9 cellular contexts compared by ENCODE assay signal in genomic region chr1:40769815-40770214, GRCh38. TPM values are rescaled to one million over a fixed set of nuclear protein-coding genes. Genes with fewer than 3 reads are reported as not detected.
DNase-seq lines count a peak whose midpoint lies in the region; ATAC-seq and TF ChIP-seq lines count a peak whose summit lies in the region.
"Had no signal": no experiment of that assay in that cellular context is flagged by ENCODE, and none has a peak within 500 bp of the region (broad histone marks: within the 10 kb centered on the region; RNA-seq: fewer than 3 reads in every experiment).

No MANE protein-coding gene starts in this region.

- no peaks in the 10 kb centered on the region for H3K27me3 Mint-ChIP-seq in memory B cell
- no peaks in the 10 kb centered on the region for H3K27me3 Mint-ChIP-seq in activated T-cell treated with anti-CD3 and anti-CD28 coated beads, Interleukin-2, amount 50 U/mL, for 72 hours (ENCODE audit: low read depth)

- ATAC-seq in memory B cell (ENCODE audit: low read depth) (no peak), esophagus mucosa (no peak)
- ATAC-seq in activated T-cell treated with anti-CD3 and anti-CD28 coated beads, Interleukin-2, amount 50 U/mL, for 72 hours (replicated peaks in 1 of 2) = no peak

- in situ Hi-C loops in astrocyte of the spinal cord (cut with HindIII; ENCODE audit: low sequenced_read_pairs) = no loop called here

- DNase-seq in ELR (ENCODE audit: low read depth) (peak; percentile 21), astrocyte of the spinal cord (ENCODE audit: low read depth, low spot score) (no peak), memory B cell (ENCODE audit: low spot score in 2 of 2) (no peak), kidney tubule cell (ENCODE audit: low spot score) (no peak)
- no peak for DNase-seq in activated T-cell treated with anti-CD3 and anti-CD28 coated beads, Interleukin-2, amount 50 U/mL, for 72 hours
- DNase-seq: cerebellar nuclear complex, NCI-H1417 treated with DMSO at 0.1 percent for 48 hours had no signal

- no peak overlapping the region for H3K4me3 ChIP-seq in astrocyte of the spinal cord (ENCODE audit: low read depth, low read length)

- peaks cover 5% of the 10 kb centered on the region for H3K4me1 Mint-ChIP-seq in memory B cell
- H3K4me1 Mint-ChIP-seq in activated T-cell treated with anti-CD3 and anti-CD28 coated beads, Interleukin-2, amount 50 U/mL, for 72 hours (ENCODE audit: low read depth) = peaks cover 5% of the 10 kb centered on the region

- H3K27ac Mint-ChIP-seq in memory B cell = peak overlapping the region; percentile 75
- no peak overlapping the region for H3K27ac Mint-ChIP-seq in activated T-cell treated with anti-CD3 and anti-CD28 coated beads, Interleukin-2, amount 50 U/mL, for 72 hours

- no peak overlapping the region for H3K4me3 Mint-ChIP-seq in memory B cell
- no peak overlapping the region for H3K4me3 Mint-ChIP-seq in activated T-cell treated with anti-CD3 and anti-CD28 coated beads, Interleukin-2, amount 50 U/mL, for 72 hours

- peaks cover 32% of the 10 kb centered on the region for H3K36me3 Mint-ChIP-seq in memory B cell
- peaks cover 2 to 4% of the 10 kb centered on the region in 2 donors for H3K36me3 Mint-ChIP-seq in activated T-cell treated with anti-CD3 and anti-CD28 coated beads, Interleukin-2, amount 50 U/mL, for 72 hours (ENCODE audit: insufficient read depth in 2 of 2)

- no peaks in the 10 kb centered on the region for H3K9me3 Mint-ChIP-seq in memory B cell
- no peaks in the 10 kb centered on the region for H3K9me3 Mint-ChIP-seq in activated T-cell treated with anti-CD3 and anti-CD28 coated beads, Interleukin-2, amount 50 U/mL, for 72 hours

- 0 out of 2 replicates have a peak, but pooled peaks have one; percentile 14 for TF ChIP-seq CTCF in LNCAP (IDR thresholded peaks at IDR 0.05)
- TF ChIP-seq CTCF in astrocyte of the spinal cord (IDR thresholded peaks at IDR 0.05; ENCODE audit: low read depth, low read length) = peak; percentile 30

RNA-seq across cellular contexts. Expression of gene KCNQ4, which starts 13.8 kb away (rescaled TPM):
- 0.24 TPM for total RNA-seq in esophagus mucosa
- under 1 TPM; 0.58 to 0.60 TPM for total RNA-seq in activated T-cell treated with anti-CD3 and anti-CD28 coated beads, Interleukin-2, amount 50 U/mL, for 72 hours
